In the genomic region with DNA sequence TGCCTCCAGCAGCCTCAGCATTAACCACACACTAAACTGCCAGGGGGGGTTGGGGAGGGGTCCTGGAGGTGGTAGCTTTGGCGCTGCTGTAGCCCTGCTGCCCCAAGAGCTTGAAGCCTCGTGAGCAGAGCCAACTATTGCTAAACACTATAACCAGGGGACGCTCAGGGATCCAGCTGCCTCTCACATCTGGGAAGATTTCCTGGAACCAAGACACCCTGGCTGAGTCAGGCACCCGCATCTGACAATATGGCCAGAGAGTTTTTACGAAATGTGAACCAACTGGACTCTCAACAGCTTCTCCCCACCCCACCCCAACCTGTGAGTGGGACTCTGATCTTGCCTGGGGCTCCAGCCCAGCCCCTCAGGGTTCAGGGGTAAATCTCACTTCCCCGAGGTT, we compare ENCODE assay signal across 1 cellular context.
TF ChIP-seq lines count a peak whose summit lies in the region.

No MANE protein-coding gene starts in this region.

TF ChIP-seq in HepG2, 621 proteins besides CTCF, POLR2A, EP300 and RAD21:
- TF ChIP-seq KDM2A (CRISPR knock-in tag; IDR thresholded peaks at IDR 0.05; ENCODE audit: borderline replicate concordance, low read depth), result no peak
- TF ChIP-seq ZNF317 (CRISPR knock-in tag; IDR thresholded peaks at IDR 0.05), result no peak
- TF ChIP-seq, protein P1, sequence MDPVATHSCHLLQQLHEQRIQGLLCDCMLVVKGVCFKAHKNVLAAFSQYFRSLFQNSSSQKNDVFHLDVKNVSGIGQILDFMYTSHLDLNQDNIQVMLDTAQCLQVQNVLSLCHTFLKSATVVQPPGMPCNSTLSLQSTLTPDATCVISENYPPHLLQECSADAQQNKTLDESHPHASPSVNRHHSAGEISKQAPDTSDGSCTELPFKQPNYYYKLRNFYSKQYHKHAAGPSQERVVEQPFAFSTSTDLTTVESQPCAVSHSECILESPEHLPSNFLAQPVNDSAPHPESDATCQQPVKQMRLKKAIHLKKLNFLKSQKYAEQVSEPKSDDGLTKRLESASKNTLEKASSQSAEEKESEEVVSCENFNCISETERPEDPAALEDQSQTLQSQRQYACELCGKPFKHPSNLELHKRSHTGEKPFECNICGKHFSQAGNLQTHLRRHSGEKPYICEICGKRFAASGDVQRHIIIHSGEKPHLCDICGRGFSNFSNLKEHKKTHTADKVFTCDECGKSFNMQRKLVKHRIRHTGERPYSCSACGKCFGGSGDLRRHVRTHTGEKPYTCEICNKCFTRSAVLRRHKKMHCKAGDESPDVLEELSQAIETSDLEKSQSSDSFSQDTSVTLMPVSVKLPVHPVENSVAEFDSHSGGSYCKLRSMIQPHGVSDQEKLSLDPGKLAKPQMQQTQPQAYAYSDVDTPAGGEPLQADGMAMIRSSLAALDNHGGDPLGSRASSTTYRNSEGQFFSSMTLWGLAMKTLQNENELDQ (CRISPR knock-in tag; IDR thresholded peaks at IDR 0.05; ENCODE audit: borderline replicate concordance), result no peak
- TF ChIP-seq ZNF350 (CRISPR knock-in tag; IDR thresholded peaks at IDR 0.05; ENCODE audit: borderline replicate concordance, low read depth), result no peak
- no peak for TF ChIP-seq PRDM10 (CRISPR knock-in tag; IDR thresholded peaks at IDR 0.05; ENCODE audit: low read depth)
